Comparison of ENCODE assay signal across 34 cellular contexts in the genomic region with DNA sequence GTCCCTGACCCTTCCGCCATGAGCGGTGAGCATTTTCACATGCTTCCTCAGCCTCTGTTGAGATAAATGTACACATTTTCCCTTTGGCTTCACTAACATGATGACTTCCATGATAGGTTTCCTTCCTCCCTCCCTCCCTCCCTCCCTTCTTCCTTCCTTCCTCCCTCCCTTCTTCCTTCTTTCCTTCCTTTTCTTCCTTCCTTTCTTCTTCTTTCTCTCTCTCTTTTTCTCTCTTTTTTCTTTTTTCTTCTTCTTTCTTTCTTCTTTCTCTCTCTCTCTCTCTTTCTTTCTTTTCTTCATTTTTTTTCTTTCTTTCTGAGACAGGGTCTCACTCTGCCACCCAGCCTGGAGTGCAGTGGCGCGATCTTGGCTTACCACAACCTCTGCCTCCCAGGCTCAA. TPM values are rescaled to one million over a fixed set of nuclear protein-coding genes. Genes with fewer than 3 reads are reported as not detected.
"Had no signal": no experiment of that assay in that cellular context is flagged by ENCODE, and none has a peak within 500 bp of the region (broad histone marks: within the 10 kb centered on the region; RNA-seq: fewer than 3 reads in every experiment).

No MANE protein-coding gene starts in this region.

- DNase-seq: activated CD4-positive, alpha-beta T cell treated with anti-CD3 and anti-CD28 coated beads for 36 hours; activated CD4-positive, alpha-beta T cell treated with anti-CD3 and anti-CD28 coated beads, Interleukin-2, amount 10 ng/mL, durations not matched to agents 7 days and 5 days; activated CD4-positive, alpha-beta T cell treated with anti-CD3 and anti-CD28 coated beads, Interleukin-2, amount 50 U/mL, for 48 hours; activated CD8-positive, alpha-beta T cell treated with anti-CD3 and anti-CD28 coated beads, Interleukin-2, amount 10 ng/mL, durations not matched to agents 7 days and 5 days; activated effector memory CD4-positive, alpha-beta T cell treated with Interleukin-2 at 50 U/mL for 16 hours; activated naive CD4-positive, alpha-beta T cell treated with anti-CD3 and anti-CD28 coated beads, Interleukin-2, amount 10 ng/mL, durations not matched to agents 7 days and 5 days; activated naive CD8-positive, alpha-beta T cell treated with anti-CD3 and anti-CD28 coated beads, Interleukin-2, amount 50 U/mL, for 24 hours; activated T-cell treated with anti-CD3 and anti-CD28 coated beads, Interleukin-2, amount 50 U/mL, for 24 hours; anterior cingulate cortex; central memory CD4-positive, alpha-beta T cell; Kasumi-1; KG1; MG63; NCI-H1048; NCI-H1105 treated with DMSO at 0.1 percent for 48 hours; NCI-H1436; NCI-H1694; NCI-H1930; NCI-H2081 treated with DMSO at 0.1 percent for 48 hours; NCI-H345; NCI-H510A; NCI-H526; NCI-H748 treated with DMSO at 0.1 percent for 48 hours; NK-92 treated with Interleukin-12 subunit alpha and Interleukin-12 subunit beta, amount 100 ng/mL, for 24 hours; PC-3; Peyer's patch; RPMI8226; SHP77 treated with DMSO at 0.1 percent for 48 hours; SK-N-SH had no signal

- H3K36me3 ChIP-seq: MG63, Peyer's patch, SJSA1 had no signal

- H3K4me2 ChIP-seq: SK-N-SH had no signal

- H3K27ac Mint-ChIP-seq: activated CD4-positive, alpha-beta T cell treated with anti-CD3 and anti-CD28 coated beads for 36 hours; activated CD4-positive, alpha-beta T cell treated with anti-CD3 and anti-CD28 coated beads, Interleukin-2, amount 10 ng/mL, durations not matched to agents 7 days and 5 days; activated CD8-positive, alpha-beta T cell treated with anti-CD3 and anti-CD28 coated beads, Interleukin-2, amount 10 ng/mL, durations not matched to agents 7 days and 5 days; activated naive CD4-positive, alpha-beta T cell treated with anti-CD3 and anti-CD28 coated beads, Interleukin-2, amount 10 ng/mL, durations not matched to agents 7 days and 5 days; activated naive CD8-positive, alpha-beta T cell; activated naive CD8-positive, alpha-beta T cell treated with anti-CD3 and anti-CD28 coated beads, Interleukin-2, amount 50 U/mL, for 24 hours; activated T-cell treated with anti-CD3 and anti-CD28 coated beads, Interleukin-2, amount 50 U/mL, for 24 hours; brain; T-helper 1 cell treated with Interleukin-12 subunit alpha and Interleukin-12 subunit beta and Interleukin-4 antibody, amounts not matched to agents 30 μg/mL and 1 μg/mL, for 36 hours; T-helper 2 cell treated with Interferon-gamma antibody and Interleukin-4, amounts not matched to agents 5 μg/mL and 100 μg/mL, for 36 hours had no signal

- H3K27ac ChIP-seq: Peyer's patch, SJSA1 had no signal

- H3K27me3 Mint-ChIP-seq: activated CD4-positive, alpha-beta T cell treated with anti-CD3 and anti-CD28 coated beads for 36 hours; activated naive CD8-positive, alpha-beta T cell; activated T-cell treated with anti-CD3 and anti-CD28 coated beads, Interleukin-2, amount 50 U/mL, for 24 hours had no signal

- H3K9me3 ChIP-seq: MG63, SJSA1, SK-N-SH had no signal

- H3K27me3 ChIP-seq: MG63, Peyer's patch, SJSA1 had no signal

- H3K36me3 Mint-ChIP-seq: activated naive CD4-positive, alpha-beta T cell treated with anti-CD3 and anti-CD28 coated beads, Interleukin-2, amount 10 ng/mL, durations not matched to agents 7 days and 5 days; activated naive CD8-positive, alpha-beta T cell had no signal

- H3K4me3 ChIP-seq: MG63, Peyer's patch, SJSA1 had no signal

- H3K4me1 Mint-ChIP-seq: activated CD4-positive, alpha-beta T cell treated with anti-CD3 and anti-CD28 coated beads for 36 hours; activated CD4-positive, alpha-beta T cell treated with anti-CD3 and anti-CD28 coated beads, Interleukin-2, amount 10 ng/mL, durations not matched to agents 7 days and 5 days; activated naive CD4-positive, alpha-beta T cell treated with anti-CD3 and anti-CD28 coated beads, Interleukin-2, amount 10 ng/mL, durations not matched to agents 7 days and 5 days; activated naive CD8-positive, alpha-beta T cell treated with anti-CD3 and anti-CD28 coated beads, Interleukin-2, amount 50 U/mL, for 24 hours had no signal

- ATAC-seq: activated CD4-positive, alpha-beta T cell treated with anti-CD3 and anti-CD28 coated beads for 36 hours; activated CD8-positive, alpha-beta T cell treated with anti-CD3 and anti-CD28 coated beads, Interleukin-2, amount 10 ng/mL, durations not matched to agents 7 days and 5 days; activated naive CD8-positive, alpha-beta T cell treated with anti-CD3 and anti-CD28 coated beads, Interleukin-2, amount 50 U/mL, for 24 hours; PC-3 had no signal

- H3K4me1 ChIP-seq: Peyer's patch had no signal

- H3K4me3 Mint-ChIP-seq: activated CD4-positive, alpha-beta T cell treated with anti-CD3 and anti-CD28 coated beads for 36 hours; activated CD4-positive, alpha-beta T cell treated with anti-CD3 and anti-CD28 coated beads, Interleukin-2, amount 10 ng/mL, durations not matched to agents 7 days and 5 days; activated CD8-positive, alpha-beta T cell treated with anti-CD3 and anti-CD28 coated beads, Interleukin-2, amount 10 ng/mL, durations not matched to agents 7 days and 5 days; activated naive CD4-positive, alpha-beta T cell treated with anti-CD3 and anti-CD28 coated beads, Interleukin-2, amount 10 ng/mL, durations not matched to agents 7 days and 5 days; activated naive CD8-positive, alpha-beta T cell; activated naive CD8-positive, alpha-beta T cell treated with anti-CD3 and anti-CD28 coated beads, Interleukin-2, amount 50 U/mL, for 24 hours; activated T-cell treated with anti-CD3 and anti-CD28 coated beads, Interleukin-2, amount 50 U/mL, for 24 hours; brain; T-helper 1 cell treated with Interleukin-12 subunit alpha and Interleukin-12 subunit beta and Interleukin-4 antibody, amounts not matched to agents 30 μg/mL and 1 μg/mL, for 36 hours; T-helper 2 cell treated with Interferon-gamma antibody and Interleukin-4, amounts not matched to agents 5 μg/mL and 100 μg/mL, for 36 hours had no signal

- H3K9ac ChIP-seq: SK-N-SH had no signal

RNA-seq across cellular contexts. Expression of gene HGFAC, which starts 8.9 kb away (rescaled TPM):
- total RNA-seq: activated CD4-positive, alpha-beta T cell treated with anti-CD3 and anti-CD28 coated beads for 36 hours; activated CD8-positive, alpha-beta T cell treated with anti-CD3 and anti-CD28 coated beads, Interleukin-2, amount 10 ng/mL, durations not matched to agents 7 days and 5 days; Peyer's patch had no signal

RNA-seq across cellular contexts. Expression of gene DOK7, which starts 12.5 kb away (rescaled TPM):
- total RNA-seq: activated CD4-positive, alpha-beta T cell treated with anti-CD3 and anti-CD28 coated beads for 36 hours; activated CD4-positive, alpha-beta T cell treated with anti-CD3 and anti-CD28 coated beads, Interleukin-2, amount 10 ng/mL, durations not matched to agents 7 days and 5 days; activated CD8-positive, alpha-beta T cell treated with anti-CD3 and anti-CD28 coated beads, Interleukin-2, amount 10 ng/mL, durations not matched to agents 7 days and 5 days had no signal
- polyA plus RNA-seq: SK-N-SH had no signal
